Comparison of ENCODE assay signal across 8 cellular contexts in genomic region chr6:53547166-53547814, GRCh38. TPM values are rescaled to one million over a fixed set of nuclear protein-coding genes. Genes with fewer than 3 reads are reported as not detected.
DNase-seq lines count a peak whose midpoint lies in the region; ATAC-seq and TF ChIP-seq lines count a peak whose summit lies in the region.

No MANE protein-coding gene starts in this region.

- H3K27ac ChIP-seq in CD8-positive, alpha-beta T cell (ENCODE audit: low read depth, low read length) = no peak overlapping the region
- H3K27ac ChIP-seq in right lobe of liver (peak overlapping the region; percentile 74 to 86 (median 80)), transverse colon (peak overlapping the region; percentile 83 to 89 (median 87))

- no peak for TF ChIP-seq CTCF in CD8-positive, alpha-beta T cell (IDR thresholded peaks at IDR 0.05)
- TF ChIP-seq CTCF in astrocyte of the cerebellum (IDR thresholded peaks at IDR 0.05; ENCODE audit: low read depth, low read length, missing control alignments) (no peak), right lobe of liver (IDR thresholded peaks at IDR 0.05) (no peak), transverse colon (IDR thresholded peaks at IDR 0.05) (no peak)

- no peak for TF ChIP-seq EP300 in transverse colon (IDR thresholded peaks at IDR 0.05; ENCODE audit: low read depth)

- peaks cover 49% of the 10 kb centered on the region for H3K4me1 Mint-ChIP-seq in CD8-positive, alpha-beta T cell (ENCODE audit: low read depth)

- H3K9me3 Mint-ChIP-seq in CD8-positive, alpha-beta T cell = no peaks in the 10 kb centered on the region

- no peak for ATAC-seq in CD8-positive, alpha-beta T cell
- peak; percentile 9 for ATAC-seq in GM21447 (IDR thresholded peaks at IDR 0.05; ENCODE audit: unreplicated experiment)
- ATAC-seq in right lobe of liver = peak in 3 of 4 donors; percentile 9 to 16 (median 14)

- CTCF ChIA-PET in CD8-positive, alpha-beta T cell (lab: Charles Lee) = interaction anchor here (1.0 to 2.2 kb wide), 2 partner anchors 16 to 104 kb away, joined by 3 to 18 read pairs; no protein-coding TSS in a partner anchor

- H3K27ac Mint-ChIP-seq in CD8-positive, alpha-beta T cell = peak overlapping the region; percentile 82

- peak overlapping the region; percentile 78 for H3K4me3 Mint-ChIP-seq in CD8-positive, alpha-beta T cell

- in situ Hi-C loops in astrocyte of the cerebellum (cut with HindIII; ENCODE audit: low sequenced_read_pairs) (no loop called here), transverse colon (cut with MboI; ENCODE audit: low pct_ligation_motif_present in 1 of 4, low pct_unique_long_range_greater_than_20kb in 1 of 4, low sequenced_read_pairs in 3 of 4) (loop anchor here in 3 of 4 donors (5.0 to 25.0 kb wide), 3 partner anchors 90 to 115 kb away; partner anchors contain the start of gene KLHL31 (in 1 of the 3))

- no peaks in the 10 kb centered on the region for H3K27me3 Mint-ChIP-seq in CD8-positive, alpha-beta T cell (ENCODE audit: low read depth)

- peak overlapping the region; percentile 63 for H3K4me3 ChIP-seq in CD8-positive, alpha-beta T cell (ENCODE audit: low read depth, low read length)
- H3K4me3 ChIP-seq in astrocyte of the cerebellum (ENCODE audit: low read depth, low read length) = peak overlapping the region; percentile 55
- H3K4me3 ChIP-seq in right lobe of liver = peak overlapping the region; percentile 52 to 70 (median 53)
- peak overlapping the region; percentile 18 to 78 (median 52) for H3K4me3 ChIP-seq in transverse colon

- H3K36me3 Mint-ChIP-seq in CD8-positive, alpha-beta T cell = peaks cover 7% of the 10 kb centered on the region

- no peaks in the 10 kb centered on the region for H3K36me3 ChIP-seq in CD8-positive, alpha-beta T cell (ENCODE audit: insufficient read depth, low read length)
- H3K36me3 ChIP-seq in right lobe of liver (no peaks in the 10 kb centered on the region), transverse colon (no peaks in the 10 kb centered on the region)

- POLR2A ChIA-PET in CD8-positive, alpha-beta T cell (lab: Charles Lee) = interaction anchor here (0.9 to 1.8 kb wide), 4 partner anchors 20 to 247 kb away, joined by 5 to 18 read pairs (median 6); no protein-coding TSS in a partner anchor

- 6% methylated on average over 11 of the region's 12 CpGs for WGBS in right lobe of liver (ENCODE audit: insufficient coverage, low coverage, low lambda C conversion rate, missing lambda C conversion rate)
- WGBS in transverse colon (ENCODE audit: low coverage in 1 of 2), 2 donors = 9% methylated on average over 12 of the region's 12 CpGs; no CpG with 5 or more reads in 1 of the 2 donors

- intact Hi-C loops in CD8-positive, alpha-beta T cell (cut with DNase I, micrococcal nuclease) = loop anchor here (5.0 to 10.0 kb wide), 5 partner anchors 200 to 1262 kb away; partner anchors contain the start of genes ELOVL5 (in 2 of the 2), TRAM2 (in 2 of the 2), LRRC1 (in 1 of the 2) and MCM3 (in 1 of the 2)
- intact Hi-C loops in right lobe of liver (cut with DNase I) (no loop called here), transverse colon (cut with DNase I; ENCODE audit: low total_unique reads) (no loop called here)

- no peak for DNase-seq in CD8-positive, alpha-beta T cell
- DNase-seq in HuH-7 (ENCODE audit: low spot score) = peak; percentile 44
- DNase-seq in astrocyte of the cerebellum (ENCODE audit: low read depth) = no peak
- DNase-seq in right lobe of liver = peak in 1 of 3 donors; percentile 30
- DNase-seq in transverse colon = no peak
- DNase-seq in GDM1 (lab: John Stamatoyannopoulos, UW) = no peak
- DNase-seq in NCI-H1694 (lab: John Stamatoyannopoulos, UW) = no peak

- TF ChIP-seq POLR2A in right lobe of liver (IDR thresholded peaks at IDR 0.05) (no peak), transverse colon (IDR thresholded peaks at IDR 0.05) (no peak)

- H3K9me3 ChIP-seq in CD8-positive, alpha-beta T cell (ENCODE audit: low read length) = no peaks in the 10 kb centered on the region
- H3K9me3 ChIP-seq in right lobe of liver (no peaks in the 10 kb centered on the region), transverse colon (no peaks in the 10 kb centered on the region)

- H3K4me1 ChIP-seq in CD8-positive, alpha-beta T cell (ENCODE audit: insufficient read depth, low read length) = peaks cover 32% of the 10 kb centered on the region
- H3K4me1 ChIP-seq in right lobe of liver (peaks cover 0 to 21% (median 4%) of the 10 kb centered on the region in 4 donors), transverse colon (peaks cover 0 to 38% (median 19%) of the 10 kb centered on the region in 4 donors)

- H3K27me3 ChIP-seq in CD8-positive, alpha-beta T cell (ENCODE audit: insufficient read depth, low read length) = no peaks in the 10 kb centered on the region
- no peaks in the 10 kb centered on the region for H3K27me3 ChIP-seq in right lobe of liver
- no peaks in the 10 kb centered on the region for H3K27me3 ChIP-seq in transverse colon

RNA-seq across cellular contexts. Expression of gene GCLC, which starts 2.4 kb away (rescaled TPM):
- 10 to 100 TPM; 13.1 to 13.6 TPM for total RNA-seq in CD8-positive, alpha-beta T cell
- total RNA-seq in right lobe of liver = 100 to 1,000 TPM in 4 of 6 experiments, 10 to 100 TPM in 2; 56.8 to 140 (median 103) TPM
- total RNA-seq in transverse colon = 100 to 1,000 TPM in 1 of 4 donors, 10 to 100 TPM in 3; 35.2 to 146 (median 64.1) TPM

Comparison
In these comparisons a context has a peak if more than half of its experiments do, and no peak if none do; other contexts are left out.
1. intact Hi-C loops: an anchor here in CD8-positive, alpha-beta T cell (5.0 to 10.0 kb wide); none called in right lobe of liver and transverse colon.